Comparison of ENCODE assay signal across 2 cellular contexts in the genomic region with DNA sequence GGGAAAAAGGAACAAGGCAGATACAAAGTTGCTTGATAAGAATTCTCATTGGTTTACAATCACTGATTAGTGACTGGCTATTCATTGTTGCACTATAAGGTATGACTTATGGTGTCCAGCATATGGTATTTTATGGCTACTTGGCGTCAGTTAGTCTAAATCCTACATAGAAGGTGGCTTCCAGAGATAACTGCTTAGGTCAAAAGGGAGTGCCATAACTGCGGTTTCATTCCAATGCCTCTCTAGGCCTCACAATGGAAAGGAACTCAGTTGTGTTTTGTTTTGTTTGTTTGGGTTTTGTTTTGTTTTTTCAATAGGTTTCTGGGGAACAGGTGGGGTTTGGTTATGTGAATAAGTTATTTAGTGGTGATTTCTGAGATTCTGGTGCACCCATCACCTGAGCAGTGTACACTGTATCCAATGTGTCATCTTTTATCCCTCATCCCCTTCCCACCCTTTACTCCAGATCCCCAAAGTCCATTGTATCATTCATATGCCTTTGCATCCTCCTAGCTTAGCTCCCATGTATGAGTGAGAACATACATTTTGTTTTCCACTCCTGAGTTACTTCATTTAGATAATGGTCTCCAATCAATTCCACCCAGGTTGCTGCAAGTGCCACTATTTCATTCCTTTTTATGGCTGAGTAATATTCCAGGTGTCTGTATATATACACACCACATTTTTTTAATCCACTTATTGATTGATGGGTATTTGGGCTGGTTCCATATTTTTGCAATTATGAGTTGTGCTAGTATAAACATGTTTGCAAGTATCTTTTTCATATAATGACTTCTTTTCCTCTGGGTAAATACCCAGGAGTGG.
TF ChIP-seq lines count a peak whose summit lies in the region.

No MANE protein-coding gene starts in this region.

TF ChIP-seq in HepG2, 621 proteins besides CTCF, POLR2A, EP300 and RAD21:
- TF ChIP-seq, protein P1, sequence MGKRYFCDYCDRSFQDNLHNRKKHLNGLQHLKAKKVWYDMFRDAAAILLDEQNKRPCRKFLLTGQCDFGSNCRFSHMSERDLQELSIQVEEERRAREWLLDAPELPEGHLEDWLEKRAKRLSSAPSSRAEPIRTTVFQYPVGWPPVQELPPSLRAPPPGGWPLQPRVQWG (CRISPR knock-in tag; IDR thresholded peaks at IDR 0.05; ENCODE audit: borderline replicate concordance, low read depth), result no peak
- TF ChIP-seq ZNF263 (CRISPR knock-in tag; IDR thresholded peaks at IDR 0.05), result no peak
- TF ChIP-seq POLR2G (IDR thresholded peaks at IDR 0.05; ENCODE audit: low read depth, low read length), result peak; percentile 28; the same call in 1 of the 2 replicates

TF ChIP-seq in K562, 482 proteins besides CTCF, POLR2A, EP300 and RAD21 (continues in another document):
- TF ChIP-seq NCOR1 (IDR thresholded peaks at IDR 0.05) (peak; percentile 81), TEAD4 (IDR thresholded peaks at IDR 0.05; ENCODE audit: low read length) (peak; percentile 89), TEAD4 (CRISPR knock-in tag; IDR thresholded peaks at IDR 0.05; ENCODE audit: borderline replicate concordance) (no peak), DPF2 (IDR thresholded peaks at IDR 0.05) (peak; percentile 88), POLR2B (IDR thresholded peaks at IDR 0.05; ENCODE audit: low read depth, partially characterized antibody) (peak; percentile 8), RCOR1 (IDR thresholded peaks at IDR 0.05; ENCODE audit: borderline replicate concordance in 1 of 2, low read depth in 2 of 2, low read length in 2 of 2) (peak; percentile 26 to 68; a peak in 3 of 4 replicates), RBM25 (IDR thresholded peaks at IDR 0.05; ENCODE audit: low read depth, low read length, severe bottlenecking) (peak; percentile 10), GATAD2A (IDR thresholded peaks at IDR 0.05) (no peak), RERE (CRISPR knock-in tag; IDR thresholded peaks at IDR 0.05; ENCODE audit: borderline replicate concordance) (no peak), GATA2 (CRISPR knock-in tag; IDR thresholded peaks at IDR 0.05) (peak; percentile 54; the same call in 1 of the 2 replicates), HLTF (IDR thresholded peaks at IDR 0.05) (no peak), NBN (IDR thresholded peaks at IDR 0.05; ENCODE audit: low read depth) (no peak), KLF13 (tag; IDR thresholded peaks at IDR 0.05; ENCODE audit: borderline replicate concordance, low read depth) (no peak), NFRKB (IDR thresholded peaks at IDR 0.05; ENCODE audit: low read depth) (no peak), HOXB6 (CRISPR knock-in tag; IDR thresholded peaks at IDR 0.05; ENCODE audit: borderline replicate concordance) (no peak), TRIM24 (IDR thresholded peaks at IDR 0.05) (peak; percentile 72 to 79; a peak in 3 of 4 replicates), PTBP1 (IDR thresholded peaks at IDR 0.05; ENCODE audit: low read depth, low read length) (no peak), NCOA1 (IDR thresholded peaks at IDR 0.05; ENCODE audit: low read depth) (peak; percentile 52; the same call in 1 of the 2 replicates), ZBTB34 (CRISPR knock-in tag; IDR thresholded peaks at IDR 0.05) (peak; percentile 82), SPI1 (IDR thresholded peaks at IDR 0.05; ENCODE audit: borderline replicate concordance, low read depth, low read length) (no peak), TFAM (CRISPR knock-in tag; conservative IDR thresholded peaks at IDR 0.05) (no peak), E2F4 (CRISPR knock-in tag; IDR thresholded peaks at IDR 0.05; ENCODE audit: low read depth) (no peak), CEBPG (CRISPR knock-in tag; IDR thresholded peaks at IDR 0.05) (no peak), CEBPG (tag; conservative IDR thresholded peaks at IDR 0.05 in 1 of 2, IDR thresholded peaks at IDR 0.05 in 1 of 2) (no peak), ZEB2 (IDR thresholded peaks at IDR 0.05) (peak; percentile 69; the same call in 1 of the 2 replicates), SMAD1 (IDR thresholded peaks at IDR 0.05; ENCODE audit: low read depth, low read length, partially characterized antibody) (no peak), ZNF282 (CRISPR knock-in tag; IDR thresholded peaks at IDR 0.05) (no peak), ZMIZ1 (IDR thresholded peaks at IDR 0.05; ENCODE audit: low read depth in 2 of 2, low read length in 2 of 2) (no peak), NFIC (IDR thresholded peaks at IDR 0.05) (peak; percentile 60), RBBP5 (IDR thresholded peaks at IDR 0.05; ENCODE audit: borderline replicate concordance, insufficient read depth, low read length, poor library complexity, severe bottlenecking) (no peak), RBM34 (IDR thresholded peaks at IDR 0.05; ENCODE audit: borderline replicate concordance, insufficient read depth, low read length) (no peak), KAT7 (CRISPR knock-in tag; IDR thresholded peaks at IDR 0.05; ENCODE audit: borderline replicate concordance) (peak; percentile 31; the same call in 1 of the 2 replicates), SMAD4 (CRISPR knock-in tag; conservative IDR thresholded peaks at IDR 0.05) (peak; percentile 53), SRSF7 (optimal IDR thresholded peaks at IDR 0.05; ENCODE audit: low read depth, low read length) (no peak), FOXP1 (CRISPR knock-in tag; IDR thresholded peaks at IDR 0.05) (no peak), ZNF146 (CRISPR knock-in tag; IDR thresholded peaks at IDR 0.05; ENCODE audit: unreplicated experiment) (peak; percentile 73), ZNF696 (CRISPR knock-in tag; conservative IDR thresholded peaks at IDR 0.05) (no peak)
- TF ChIP-seq, protein P2, sequence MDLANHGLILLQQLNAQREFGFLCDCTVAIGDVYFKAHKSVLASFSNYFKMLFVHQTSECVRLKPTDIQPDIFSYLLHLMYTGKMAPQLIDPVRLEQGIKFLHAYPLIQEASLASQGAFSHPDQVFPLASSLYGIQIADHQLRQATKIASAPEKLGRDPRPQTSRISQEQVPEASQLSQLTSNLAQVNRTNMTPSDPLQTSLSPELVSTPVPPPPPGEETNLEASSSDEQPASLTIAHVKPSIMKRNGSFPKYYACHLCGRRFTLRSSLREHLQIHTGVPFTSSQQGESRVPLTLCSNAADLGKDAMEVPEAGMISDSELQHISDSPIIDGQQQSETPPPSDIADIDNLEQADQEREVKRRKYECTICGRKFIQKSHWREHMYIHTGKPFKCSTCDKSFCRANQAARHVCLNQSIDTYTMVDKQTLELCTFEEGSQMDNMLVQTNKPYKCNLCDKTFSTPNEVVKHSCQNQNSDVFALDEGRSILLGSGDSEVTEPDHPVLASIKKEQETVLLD (IDR thresholded peaks at IDR 0.05), result no peak
- TF ChIP-seq, protein P3, sequence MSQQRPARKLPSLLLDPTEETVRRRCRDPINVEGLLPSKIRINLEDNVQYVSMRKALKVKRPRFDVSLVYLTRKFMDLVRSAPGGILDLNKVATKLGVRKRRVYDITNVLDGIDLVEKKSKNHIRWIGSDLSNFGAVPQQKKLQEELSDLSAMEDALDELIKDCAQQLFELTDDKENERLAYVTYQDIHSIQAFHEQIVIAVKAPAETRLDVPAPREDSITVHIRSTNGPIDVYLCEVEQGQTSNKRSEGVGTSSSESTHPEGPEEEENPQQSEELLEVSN (IDR thresholded peaks at IDR 0.05; ENCODE audit: borderline replicate concordance in 1 of 2, extremely low read depth in 1 of 2, insufficient read depth in 1 of 2, insufficient read length in 1 of 2, low read depth in 1 of 2, low read length in 1 of 2, poor library complexity in 1 of 2, severe bottlenecking in 1 of 2), result no peak
- TF ChIP-seq, protein P4, sequence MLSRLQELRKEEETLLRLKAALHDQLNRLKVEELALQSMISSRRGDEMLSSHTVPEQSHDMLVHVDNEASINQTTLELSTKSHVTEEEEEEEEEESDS (CRISPR knock-in tag; IDR thresholded peaks at IDR 0.05), result no peak
- TF ChIP-seq, protein P5, sequence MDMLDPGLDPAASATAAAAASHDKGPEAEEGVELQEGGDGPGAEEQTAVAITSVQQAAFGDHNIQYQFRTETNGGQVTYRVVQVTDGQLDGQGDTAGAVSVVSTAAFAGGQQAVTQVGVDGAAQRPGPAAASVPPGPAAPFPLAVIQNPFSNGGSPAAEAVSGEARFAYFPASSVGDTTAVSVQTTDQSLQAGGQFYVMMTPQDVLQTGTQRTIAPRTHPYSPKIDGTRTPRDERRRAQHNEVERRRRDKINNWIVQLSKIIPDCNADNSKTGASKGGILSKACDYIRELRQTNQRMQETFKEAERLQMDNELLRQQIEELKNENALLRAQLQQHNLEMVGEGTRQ (CRISPR knock-in tag; IDR thresholded peaks at IDR 0.05), result no peak
- TF ChIP-seq, protein P6, sequence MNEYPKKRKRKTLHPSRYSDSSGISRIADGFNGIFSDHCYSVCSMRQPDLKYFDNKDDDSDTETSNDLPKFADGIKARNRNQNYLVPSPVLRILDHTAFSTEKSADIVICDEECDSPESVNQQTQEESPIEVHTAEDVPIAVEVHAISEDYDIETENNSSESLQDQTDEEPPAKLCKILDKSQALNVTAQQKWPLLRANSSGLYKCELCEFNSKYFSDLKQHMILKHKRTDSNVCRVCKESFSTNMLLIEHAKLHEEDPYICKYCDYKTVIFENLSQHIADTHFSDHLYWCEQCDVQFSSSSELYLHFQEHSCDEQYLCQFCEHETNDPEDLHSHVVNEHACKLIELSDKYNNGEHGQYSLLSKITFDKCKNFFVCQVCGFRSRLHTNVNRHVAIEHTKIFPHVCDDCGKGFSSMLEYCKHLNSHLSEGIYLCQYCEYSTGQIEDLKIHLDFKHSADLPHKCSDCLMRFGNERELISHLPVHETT (CRISPR knock-in tag; conservative IDR thresholded peaks at IDR 0.05 in 1 of 2, IDR thresholded peaks at IDR 0.05 in 1 of 2), result no peak
